ENCODE assay signal across 14 cellular contexts in genomic region chr14:90444077-90444696, GRCh38. TPM values are rescaled to one million over a fixed set of nuclear protein-coding genes. Genes with fewer than 3 reads are reported as not detected.
DNase-seq lines count a peak whose midpoint lies in the region; ATAC-seq lines count a peak whose summit lies in the region.
"Had no signal": no experiment of that assay in that cellular context is flagged by ENCODE, and none has a peak within 500 bp of the region (broad histone marks: within the 10 kb centered on the region; RNA-seq: fewer than 3 reads in every experiment).

No MANE protein-coding gene starts in this region.

- no peaks in the 10 kb centered on the region for H4K20me1 ChIP-seq in GM23248 (ENCODE audit: insufficient read depth)

- H3K36me3 ChIP-seq in GM23248 (ENCODE audit: low read depth) (no peaks in the 10 kb centered on the region), esophagus (ENCODE audit: control insufficient read depth in 2 of 2, insufficient read depth in 2 of 2, low read length in 1 of 2) (no peaks in the 10 kb centered on the region)
- H3K36me3 ChIP-seq: thoracic aorta had no signal

- WGBS in GM23248 (ENCODE audit: low coverage in 1 of 2, low lambda C conversion rate in 2 of 2, missing lambda C conversion rate in 2 of 2), 2 experiments = 49 to 63% methylated on average over 6 of the region's 6 CpGs
- 44 to 52% methylated on average over 6 of the region's 6 CpGs for WGBS in esophagus, 2 donors

- H3K4me2 ChIP-seq in GM23248 (ENCODE audit: unreplicated experiment) = no peak overlapping the region

- DNase-seq in GM23248 (peak; percentile 39), NCI-H345 treated with DMSO at 0.1 percent for 48 hours (lab: John Stamatoyannopoulos, UW; ENCODE audit: unreplicated experiment) (peak; percentile 16), posterior vena cava (ENCODE audit: low spot score) (peak; percentile 58), caudate nucleus (lab: John Stamatoyannopoulos, UW) (no peak), AG20443 (ENCODE audit: low spot score) (no peak)
- no peak for DNase-seq in stimulated activated naive CD8-positive, alpha-beta T cell treated with anti-CD3 and anti-CD28 coated beads, Interleukin-15, Interleukin-2, amounts not matched to agents 100 U/mL and 50 U/mL, for 24 hours
- DNase-seq: activated CD4-positive, alpha-beta T cell treated with anti-CD3 and anti-CD28 coated beads for 1 hour; NCI-H1092 treated with DMSO at 0.1 percent for 48 hours; SHP77; stimulated activated CD4-positive, alpha-beta T cell treated with anti-CD3 and anti-CD28 coated beads, Interleukin-4, amount 100 ng/mL, for 4 hours had no signal

- H3K9me3 ChIP-seq in GM23248 (ENCODE audit: low read depth) (no peaks in the 10 kb centered on the region), esophagus (ENCODE audit: control insufficient read depth in 2 of 2, insufficient read depth in 1 of 2, low read depth in 1 of 2, low read length in 1 of 2) (no peaks in the 10 kb centered on the region)

- H3K79me2 ChIP-seq in GM23248 (ENCODE audit: insufficient read depth) = no peaks in the 10 kb centered on the region

- no peak overlapping the region for H3K4me3 ChIP-seq in GM23248
- H3K4me3 ChIP-seq in esophagus (ENCODE audit: low read depth in 1 of 2, low read length in 2 of 2) = no peak overlapping the region
- H3K4me3 ChIP-seq: dorsolateral prefrontal cortex, thoracic aorta had no signal

- H3K9me2 ChIP-seq in GM23248 (ENCODE audit: insufficient read depth) = no peaks in the 10 kb centered on the region

- in situ Hi-C loops in GM23248 (cut with MboI) = no loop called here

- intact Hi-C loops in posterior vena cava (cut with DNase I) = no loop called here

- H3K9ac ChIP-seq in GM23248 = no peak overlapping the region

- H3K27ac ChIP-seq in GM23248 = no peak overlapping the region
- H3K27ac ChIP-seq in esophagus (ENCODE audit: low read depth in 2 of 2, low read length in 1 of 2) = peak overlapping the region; percentile 93 to 99
- H3K27ac ChIP-seq in caudate nucleus (ENCODE audit: low read depth, low read length) = no peak overlapping the region
- H3K27ac ChIP-seq: thoracic aorta had no signal

- no peak overlapping the region for H2AFZ ChIP-seq in GM23248

- H3F3A ChIP-seq in GM23248 (ENCODE audit: insufficient read depth) = no peaks in the 10 kb centered on the region

- H3K4me1 ChIP-seq in GM23248 (ENCODE audit: insufficient read depth) (no peaks in the 10 kb centered on the region), esophagus (ENCODE audit: control insufficient read depth in 2 of 2, insufficient read depth in 2 of 2, low read length in 1 of 2) (peaks cover 5 to 19% of the 10 kb centered on the region in 2 donors)

- no peak for ATAC-seq in stimulated activated naive CD8-positive, alpha-beta T cell treated with anti-CD3 and anti-CD28 coated beads, Interleukin-15, Interleukin-2, amounts not matched to agents 100 U/mL and 50 U/mL, for 24 hours
- no peak for ATAC-seq in HG03432 (IDR thresholded peaks at IDR 0.05; ENCODE audit: unreplicated experiment)

- H3K27me3 ChIP-seq in GM23248 (replicated peaks; ENCODE audit: insufficient read depth) (no peaks in the 10 kb centered on the region), esophagus (ENCODE audit: control insufficient read depth in 1 of 2, insufficient read depth in 2 of 2, low read length in 2 of 2) (no peaks in the 10 kb centered on the region)
- H3K27me3 ChIP-seq: dorsolateral prefrontal cortex had no signal

RNA-seq across cellular contexts. Expression of gene CALM1, which starts 47.4 kb away (rescaled TPM):
- total RNA-seq in GM23248 (2014; rRNA removed; shearing (Covaris generic)) = 281 and 307 TPM in 2 replicates
- 782 and 785 TPM in 2 replicates for polyA plus RNA-seq in GM23248 (2016; fragmentation: Nextera tagmentation; extraction: Ambion mirVana)
- 100 to 1,000 TPM; 487 to 518 TPM for polyA plus RNA-seq in esophagus
- total RNA-seq in posterior vena cava = 100 to 1,000 TPM; 662 to 764 TPM

Comparison
In these comparisons a context has a peak if more than half of its experiments do, and no peak if none do; other contexts are left out.
1. DNase-seq: peak in GM23248 (single experiment), NCI-H345 treated with DMSO at 0.1 percent for 48 hours (single experiment) and posterior vena cava (single experiment); none in stimulated activated naive CD8-positive, alpha-beta T cell treated with anti-CD3 and anti-CD28 coated beads, Interleukin-15, Interleukin-2, amounts not matched to agents 100 U/mL and 50 U/mL, for 24 hours (single experiment), caudate nucleus (0 of 61) and AG20443 (single experiment).
2. H3K27ac ChIP-seq: peak in esophagus (2 of 2); none in GM23248 (single experiment) and caudate nucleus (single experiment).